In genomic region chr10:4033341-4033896, GRCh38 we compare ENCODE assay signal across 10 cellular contexts.
DNase-seq lines count a peak whose midpoint lies in the region; ATAC-seq and TF ChIP-seq lines count a peak whose summit lies in the region.
"Had no signal": no experiment of that assay in that cellular context is flagged by ENCODE, and none has a peak within 500 bp of the region (broad histone marks: within the 10 kb centered on the region; RNA-seq: fewer than 3 reads in every experiment).

No MANE protein-coding gene starts in this region.

- H3K27me3 Mint-ChIP-seq in activated CD8-positive, alpha-beta memory T cell treated with anti-CD3 and anti-CD28 coated beads, Interleukin-2, amount 10 ng/mL, durations not matched to agents 7 days and 5 days: no peaks in the 10 kb centered on the region
- H3K27me3 Mint-ChIP-seq in endothelial cell (ENCODE audit: unreplicated experiment): no peaks in the 10 kb centered on the region

- CTCF ChIA-PET in activated CD8-positive, alpha-beta memory T cell treated with anti-CD3 and anti-CD28 coated beads, Interleukin-2, amount 10 ng/mL, durations not matched to agents 7 days and 5 days (lab: Charles Lee): no interaction called here

- no peaks in the 10 kb centered on the region for H3K36me3 ChIP-seq in OCI-LY3 (replicated peaks; ENCODE audit: low read depth, low read length)

- H2AFZ ChIP-seq in OCI-LY3 (ENCODE audit: low read depth, low read length): peak overlapping the region; percentile 34; the same call in 1 of the 2 replicates

- peak overlapping the region; percentile 63 for H3K4me3 ChIP-seq in OCI-LY3 (ENCODE audit: low read length)

- TF ChIP-seq CTCF in OCI-LY3 (IDR thresholded peaks at IDR 0.05; ENCODE audit: low read depth, low read length): no peak
- TF ChIP-seq CTCF in endothelial cell (IDR thresholded peaks at IDR 0.05; ENCODE audit: unreplicated experiment): no peak

- peak overlapping the region; percentile 78 for H3K27ac ChIP-seq in OCI-LY3 (ENCODE audit: low read length)

- H3K9ac ChIP-seq in OCI-LY3 (ENCODE audit: low read length): peak overlapping the region; percentile 40; the same call in 1 of the 2 replicates

- no peaks in the 10 kb centered on the region for H3K79me2 ChIP-seq in OCI-LY3 (ENCODE audit: low read length)

- H3K27ac Mint-ChIP-seq in activated CD8-positive, alpha-beta memory T cell treated with anti-CD3 and anti-CD28 coated beads, Interleukin-2, amount 10 ng/mL, durations not matched to agents 7 days and 5 days: peak overlapping the region; percentile 80
- no peak overlapping the region for H3K27ac Mint-ChIP-seq in endothelial cell (ENCODE audit: unreplicated experiment)

- no peaks in the 10 kb centered on the region for H3K27me3 ChIP-seq in OCI-LY3 (ENCODE audit: low read depth, low read length)

- peaks cover 24% of the 10 kb centered on the region for H3K4me1 ChIP-seq in OCI-LY3 (ENCODE audit: low read length)

- H3K4me2 ChIP-seq in OCI-LY3 (ENCODE audit: low read length): peak overlapping the region; percentile 87

- ATAC-seq in activated CD8-positive, alpha-beta memory T cell treated with anti-CD3 and anti-CD28 coated beads, Interleukin-2, amount 10 ng/mL, durations not matched to agents 7 days and 5 days: peak; percentile 83
- peak; percentile 90 for ATAC-seq in HG02678 (IDR thresholded peaks at IDR 0.05; ENCODE audit: unreplicated experiment)
- peak; percentile 80 for ATAC-seq in stimulated activated naive CD8-positive, alpha-beta T cell treated with anti-CD3 and anti-CD28 coated beads, Interleukin-15, Interleukin-2, amounts not matched to agents 100 U/mL and 50 U/mL, for 24 hours
- ATAC-seq: esophagus mucosa had no signal

- H3K4me3 Mint-ChIP-seq in activated CD8-positive, alpha-beta memory T cell treated with anti-CD3 and anti-CD28 coated beads, Interleukin-2, amount 10 ng/mL, durations not matched to agents 7 days and 5 days: peak overlapping the region; percentile 38
- H3K4me3 Mint-ChIP-seq in endothelial cell (ENCODE audit: unreplicated experiment): no peak overlapping the region

- no peaks in the 10 kb centered on the region for H4K20me1 ChIP-seq in OCI-LY3 (ENCODE audit: insufficient read depth, low read length)

- H3K36me3 Mint-ChIP-seq in activated CD8-positive, alpha-beta memory T cell treated with anti-CD3 and anti-CD28 coated beads, Interleukin-2, amount 10 ng/mL, durations not matched to agents 7 days and 5 days: peaks cover 6% of the 10 kb centered on the region
- H3K36me3 Mint-ChIP-seq in endothelial cell (ENCODE audit: low read depth, unreplicated experiment): no peaks in the 10 kb centered on the region

- no peaks in the 10 kb centered on the region for H3K9me3 Mint-ChIP-seq in activated CD8-positive, alpha-beta memory T cell treated with anti-CD3 and anti-CD28 coated beads, Interleukin-2, amount 10 ng/mL, durations not matched to agents 7 days and 5 days (ENCODE audit: low read depth)
- no peaks in the 10 kb centered on the region for H3K9me3 Mint-ChIP-seq in endothelial cell (ENCODE audit: unreplicated experiment)

- no peak for DNase-seq in activated CD8-positive, alpha-beta memory T cell treated with anti-CD3 and anti-CD28 coated beads, Interleukin-2, amount 10 ng/mL, durations not matched to agents 7 days and 5 days
- DNase-seq in activated CD8-positive, alpha-beta memory T cell treated with anti-CD3 and anti-CD28 coated beads, Interleukin-2, amount 50 U/mL, for 4 hours: no peak
- no peak for DNase-seq in stimulated activated naive CD8-positive, alpha-beta T cell treated with anti-CD3 and anti-CD28 coated beads, Interleukin-15, Interleukin-2, amounts not matched to agents 100 U/mL and 50 U/mL, for 24 hours
- DNase-seq in endothelial cell (ENCODE audit: low spot score) (no peak), DMS79 treated with DMSO at 0.1 percent for 48 hours (lab: John Stamatoyannopoulos, UW) (no peak), NCI-H187 (lab: John Stamatoyannopoulos, UW) (no peak)
- DNase-seq: NCI-H2029 treated with DMSO at 0.1 percent for 48 hours had no signal

- H3K4me1 Mint-ChIP-seq in activated CD8-positive, alpha-beta memory T cell treated with anti-CD3 and anti-CD28 coated beads, Interleukin-2, amount 10 ng/mL, durations not matched to agents 7 days and 5 days: peaks cover 41% of the 10 kb centered on the region
- no peaks in the 10 kb centered on the region for H3K4me1 Mint-ChIP-seq in endothelial cell (ENCODE audit: unreplicated experiment)

- H3K9me3 ChIP-seq in OCI-LY3 (ENCODE audit: insufficient read depth, low read length): no peaks in the 10 kb centered on the region
